ENCODE assay signal across 15 cellular contexts in the genomic region with DNA sequence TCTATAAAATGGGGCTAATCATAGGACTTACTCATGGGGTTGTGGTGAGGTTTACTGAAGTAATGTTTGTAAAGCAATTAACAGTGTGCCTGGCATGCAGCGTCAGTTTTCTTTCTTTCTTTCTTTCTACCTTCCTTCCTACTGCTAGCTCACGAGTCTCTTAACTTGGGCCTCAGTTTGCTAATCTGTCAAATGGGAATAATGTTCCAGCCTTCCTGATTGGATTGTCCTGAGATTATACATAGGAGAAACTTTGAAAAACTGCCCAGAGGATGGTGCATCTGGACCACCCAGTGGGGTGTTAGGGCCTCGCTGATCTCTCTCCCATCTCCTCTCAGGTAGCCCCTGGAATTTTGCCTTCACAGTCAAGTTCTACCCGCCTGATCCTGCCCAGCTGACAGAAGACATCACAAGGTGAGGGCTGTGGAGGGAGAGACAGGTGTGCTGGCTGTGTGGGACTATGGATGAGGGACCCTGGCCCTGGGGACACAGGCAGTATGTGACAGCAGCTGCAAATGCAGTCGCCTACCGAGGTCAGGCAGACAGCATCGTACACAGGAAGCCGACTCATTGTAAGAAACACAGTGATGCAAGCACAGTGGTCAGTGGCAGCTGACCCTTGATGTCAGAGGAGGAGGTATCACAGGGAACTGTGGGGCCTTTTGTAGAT. TPM values are rescaled to one million over a fixed set of nuclear protein-coding genes. Genes with fewer than 3 reads are reported as not detected.
DNase-seq lines count a peak whose midpoint lies in the region; ATAC-seq and TF ChIP-seq lines count a peak whose summit lies in the region.
"Had no signal": no experiment of that assay in that cellular context is flagged by ENCODE, and none has a peak within 500 bp of the region (broad histone marks: within the 10 kb centered on the region; RNA-seq: fewer than 3 reads in every experiment).

No MANE protein-coding gene starts in this region.

- intact Hi-C loops in IMR-90 (cut with micrococcal nuclease): no loop called here

- peak overlapping the region; percentile 65 for H3K14ac ChIP-seq in IMR-90 (replicated peaks; ENCODE audit: low read depth, low read length)
- H3K14ac ChIP-seq in mesenchymal stem cell (ENCODE audit: low read length in 2 of 2): peak overlapping the region in 1 of 2 experiments; percentile 85

- H3K9me1 ChIP-seq in IMR-90 (ENCODE audit: insufficient read depth, low read length): peaks cover 16% of the 10 kb centered on the region

- no peak overlapping the region for H3K56ac ChIP-seq in IMR-90 (ENCODE audit: extremely low read depth, insufficient read depth, low read length)

- H3K18ac ChIP-seq in IMR-90 (ENCODE audit: low read depth, low read length) (peak overlapping the region; percentile 76), mesenchymal stem cell (ENCODE audit: low read depth in 1 of 2, low read length in 2 of 2) (peak overlapping the region; percentile 7 to 13)

- H3K9ac ChIP-seq in IMR-90 (ENCODE audit: low read depth, low read length) (no peak overlapping the region), mesenchymal stem cell (ENCODE audit: low read length) (peak overlapping the region; percentile 50)

- H4K8ac ChIP-seq in IMR-90 (ENCODE audit: low read depth in 2 of 2, low read length in 2 of 2) (peak overlapping the region; percentile 46 to 88; a peak in 2 of 4 replicates), mesenchymal stem cell (ENCODE audit: low read length) (peak overlapping the region; percentile 30)

- DNase-seq in AG20443 (ENCODE audit: low spot score) (peak; percentile 73), IMR-90 (peak; percentile 87), brain microvascular endothelial cell (peak; percentile 74), mesenchymal stem cell (peak; percentile 83), NCI-H2081 (lab: John Stamatoyannopoulos, UW) (no peak), NCI-H2171 (lab: John Stamatoyannopoulos, UW) (no peak)
- DNase-seq: activated CD4-positive, alpha-beta T cell treated with anti-CD3 and anti-CD28 coated beads for 48 hours; activated effector memory CD4-positive, alpha-beta T cell treated with Interleukin-2 at 50 U/mL for 16 hours; CD4-positive, alpha-beta T cell; erythroblast; Kasumi-1; PC-3; stomach had no signal

- peak overlapping the region; percentile 28; the same call in 1 of the 2 replicates for H3K27ac ChIP-seq in IMR-90 (ENCODE audit: insufficient read depth, low read length)
- H3K27ac ChIP-seq in brain microvascular endothelial cell: no peak overlapping the region
- no peak overlapping the region for H3K27ac ChIP-seq in mesenchymal stem cell (ENCODE audit: low read length, poor library complexity, severe bottlenecking)
- H3K27ac ChIP-seq: stomach had no signal

- H3K4me3 ChIP-seq in IMR-90 (ENCODE audit: insufficient read depth, low read depth, low read length) (no peak overlapping the region), brain microvascular endothelial cell (ENCODE audit: low read depth, low read length) (no peak overlapping the region), mesenchymal stem cell (ENCODE audit: insufficient read depth in 1 of 2, low read depth in 1 of 2, low read length in 2 of 2) (no peak overlapping the region)
- H3K4me3 ChIP-seq: stomach had no signal

- TF ChIP-seq CTCF in IMR-90 (conservative IDR thresholded peaks at IDR 0.05; ENCODE audit: low read depth, low read length) (no peak), brain microvascular endothelial cell (IDR thresholded peaks at IDR 0.05; ENCODE audit: low read depth, low read length, missing control alignments) (no peak)

- peak overlapping the region; percentile 59; the same call in 1 of the 2 replicates for H2BK120ac ChIP-seq in IMR-90 (ENCODE audit: low read depth, low read length)
- H2BK120ac ChIP-seq in mesenchymal stem cell (ENCODE audit: low read depth, low read length): no peak overlapping the region

- peak overlapping the region; percentile 74; the same call in 1 of the 2 replicates for H2BK20ac ChIP-seq in IMR-90 (ENCODE audit: low read depth, low read length)

- peak overlapping the region; percentile 61 for H4K91ac ChIP-seq in IMR-90 (ENCODE audit: insufficient read depth, low read depth, low read length)
- H4K91ac ChIP-seq in mesenchymal stem cell (ENCODE audit: low read length): peak overlapping the region; percentile 5

- POLR2A ChIA-PET in IMR-90 (lab: Charles Lee; ENCODE audit: unreplicated experiment): no interaction called here

- no peak for TF ChIP-seq POLR2A in IMR-90 (IDR thresholded peaks at IDR 0.05; ENCODE audit: low read depth, low read length)

- peak overlapping the region; percentile 63 for H2AK9ac ChIP-seq in IMR-90 (replicated peaks; ENCODE audit: low read depth, low read length, poor library complexity)

- no peaks in the 10 kb centered on the region for H4K20me1 ChIP-seq in IMR-90 (ENCODE audit: insufficient read depth, low read length)

- H4K5ac ChIP-seq in IMR-90 (ENCODE audit: low read depth, low read length): peak overlapping the region; percentile 89

- dilution Hi-C loops in IMR-90 (cut with HindIII; ENCODE audit: low sequenced_read_pairs, unreplicated experiment): no loop called here

- BruUV-seq in IMR-90 (replicated peaks; lab: Mats Ljungman, UMichigan): no TSS peak

- ATAC-seq in IMR-90 (ENCODE audit: low read depth) (peak; percentile 94), HG02623 (IDR thresholded peaks at IDR 0.05; ENCODE audit: unreplicated experiment) (no peak), GM19467 (IDR thresholded peaks at IDR 0.05; ENCODE audit: unreplicated experiment) (no peak)
- ATAC-seq: PC-3 had no signal

- peak overlapping the region; percentile 86 for H2AFZ ChIP-seq in IMR-90 (replicated peaks; ENCODE audit: low read length, poor library complexity)
- peak overlapping the region; percentile 46 for H2AFZ ChIP-seq in mesenchymal stem cell (ENCODE audit: low read depth, low read length)

- no peak overlapping the region for H3K4me2 ChIP-seq in IMR-90 (ENCODE audit: low read depth, low read length)
- no peak overlapping the region for H3K4me2 ChIP-seq in mesenchymal stem cell (ENCODE audit: low read length, poor library complexity, severe bottlenecking)

- H3K4ac ChIP-seq in IMR-90 (ENCODE audit: low read depth, low read length): peak overlapping the region; percentile 81
- H3K4ac ChIP-seq in mesenchymal stem cell (ENCODE audit: low read depth in 1 of 2, low read length in 2 of 2): peak overlapping the region in 1 of 2 experiments; percentile 3

- H2AK5ac ChIP-seq in IMR-90 (ENCODE audit: low read depth, low read length) (peak overlapping the region; percentile 84), mesenchymal stem cell (ENCODE audit: low read length, severe bottlenecking) (no peak overlapping the region)

- no peak overlapping the region for H2BK12ac ChIP-seq in mesenchymal stem cell (ENCODE audit: low read length in 2 of 2)

- H2BK15ac ChIP-seq in IMR-90 (ENCODE audit: low read depth, low read length): peak overlapping the region; percentile 78; the same call in 1 of the 3 replicates
- H2BK15ac ChIP-seq in mesenchymal stem cell (ENCODE audit: low read depth, poor library complexity, severe bottlenecking): no peak overlapping the region

- 0 out of 2 replicates have a peak overlapping the region, but pooled peaks have one; percentile 15 for H3K23ac ChIP-seq in IMR-90 (ENCODE audit: low read depth, low read length)
- H3K23ac ChIP-seq in mesenchymal stem cell (ENCODE audit: low read length in 2 of 2): no peak overlapping the region

- H3K79me1 ChIP-seq in IMR-90 (ENCODE audit: low read depth in 1 of 2, low read length in 2 of 2) (no peaks in the 10 kb centered on the region; a peak in 1 of 4 replicates), mesenchymal stem cell (replicated peaks; ENCODE audit: low read length, poor library complexity, severe bottlenecking) (peaks cover 2% of the 10 kb centered on the region)

- H2BK5ac ChIP-seq in IMR-90 (ENCODE audit: low read depth, low read length, poor library complexity, severe bottlenecking) (peak overlapping the region; percentile 85), mesenchymal stem cell (ENCODE audit: low read depth, low read length, poor library complexity, severe bottlenecking) (no peak overlapping the region)

- TF ChIP-seq RAD21 in IMR-90 (IDR thresholded peaks at IDR 0.05; ENCODE audit: low read length): no peak

- CTCF ChIA-PET in IMR-90 (lab: Yijun Ruan, JAX): interaction anchor here (1.0 to 1.2 kb wide), 2 partner anchors 17 to 20 kb away, joined by 3 to 4 read pairs; no protein-coding TSS in a partner anchor

- WGBS in IMR-90 (ENCODE audit: extremely low coverage in 2 of 2, insufficient read length in 1 of 2), 2 experiments: no CpG with 5 or more reads among the region's 8 CpGs
- 46% methylated on average over 7 of the region's 8 CpGs for WGBS in mesenchymal stem cell

- H3K27me3 ChIP-seq in IMR-90 (ENCODE audit: control insufficient read depth, insufficient read depth, low read length) (no peaks in the 10 kb centered on the region), brain microvascular endothelial cell (replicated peaks) (no peaks in the 10 kb centered on the region), mesenchymal stem cell (ENCODE audit: control insufficient read depth in 1 of 2, insufficient read depth in 1 of 2, low read length in 2 of 2) (no peaks in the 10 kb centered on the region)
- H3K27me3 ChIP-seq: stomach had no signal

- in situ Hi-C loops in IMR-90 (cut with MboI; ENCODE audit: low sequenced_read_pairs) (no loop called here), brain microvascular endothelial cell (cut with HindIII; ENCODE audit: low pct_ligation_motif_present, low sequenced_read_pairs) (no loop called here)

- peaks cover 8% of the 10 kb centered on the region for H3K4me1 ChIP-seq in IMR-90 (ENCODE audit: control insufficient read depth, insufficient read depth, low read length)
- peaks cover 3% of the 10 kb centered on the region for H3K4me1 ChIP-seq in mesenchymal stem cell (ENCODE audit: control insufficient read depth, insufficient read depth, low read depth, low read length)
- H3K4me1 ChIP-seq: stomach had no signal

- H3K36me3 ChIP-seq in IMR-90 (ENCODE audit: control insufficient read depth, insufficient read depth, low read length): peaks cover 2% of the 10 kb centered on the region; the same call in 1 of the 2 replicates
- no peaks in the 10 kb centered on the region for H3K36me3 ChIP-seq in brain microvascular endothelial cell (replicated peaks)
- peaks cover 45 to 67% of the 10 kb centered on the region in 2 experiments for H3K36me3 ChIP-seq in mesenchymal stem cell (ENCODE audit: control insufficient read depth in 1 of 2, insufficient read depth in 2 of 2, low read depth in 1 of 2, low read length in 2 of 2)

- no peaks in the 10 kb centered on the region for H3K9me3 ChIP-seq in IMR-90 (ENCODE audit: control insufficient read depth, insufficient read depth, low read length)
- H3K9me3 ChIP-seq in mesenchymal stem cell (ENCODE audit: control insufficient read depth, low read length): no peaks in the 10 kb centered on the region
- H3K9me3 ChIP-seq: stomach had no signal

RNA-seq across cellular contexts. Expression of a gene that starts 27.5 kb away (rescaled TPM):
- total RNA-seq in IMR-90 (2012; rRNA removed): 12.5 and 13.9 TPM in 2 replicates
- polyA plus RNA-seq in IMR-90 (2012; rRNA removed): 33.6 and 33.7 TPM in 2 replicates
- 25.6 and 29.3 TPM in 2 replicates for polyA plus RNA-seq in IMR-90 (2012; cell fraction: cytosol; rRNA removed)
- polyA plus RNA-seq in IMR-90 (2012; cell fraction: nucleus; rRNA removed; ENCODE audit: low replicate concordance): 15.7 and 18.4 TPM in 2 replicates
- 32.1 TPM for polyA plus RNA-seq in mesenchymal stem cell (2013, experiment 1 of 2)
- 33.0 TPM for polyA plus RNA-seq in mesenchymal stem cell (2013, experiment 2 of 2)

RNA-seq across cellular contexts. Expression of a gene that starts 54.2 kb away (rescaled TPM):
- 28.1 and 35.8 TPM in 2 replicates for total RNA-seq in IMR-90 (2012; rRNA removed)
- polyA plus RNA-seq in IMR-90 (2012; rRNA removed): 28.2 and 30.2 TPM in 2 replicates
- polyA plus RNA-seq in IMR-90 (2012; cell fraction: cytosol; rRNA removed): 16.6 and 21.0 TPM in 2 replicates
- polyA plus RNA-seq in IMR-90 (2012; cell fraction: nucleus; rRNA removed; ENCODE audit: low replicate concordance): 12.5 and 16.3 TPM in 2 replicates
- 21.0 TPM for polyA plus RNA-seq in mesenchymal stem cell (2013, experiment 1 of 2)
- 20.5 TPM for polyA plus RNA-seq in mesenchymal stem cell (2013, experiment 2 of 2)

Comparison
In these comparisons a context has a peak if more than half of its experiments do, and no peak if none do; other contexts are left out.
1. DNase-seq: peak in AG20443 (single experiment), IMR-90 (single experiment), brain microvascular endothelial cell (single experiment) and mesenchymal stem cell (single experiment); none in NCI-H2081 (0 of 2) and NCI-H2171 (single experiment).